1 cellular context compared by ENCODE assay signal in genomic region chr17:50198026-50198669, GRCh38.
TF ChIP-seq lines count a peak whose summit lies in the region.

No MANE protein-coding gene starts in this region.

TF ChIP-seq in GM12878, 131 proteins besides CTCF, POLR2A, EP300 and RAD21 (continued from another document):
- TF ChIP-seq CREB1 (IDR thresholded peaks at IDR 0.05; ENCODE audit: low read depth) (peak; percentile 5; the same call in 1 of the 2 replicates), KAT2A (conservative IDR thresholded peaks at IDR 0.05; ENCODE audit: control insufficient read depth, low read depth, low read length) (no peak), RELA (IDR thresholded peaks at IDR 0.05; ENCODE audit: borderline replicate concordance, partially characterized antibody) (peak; percentile 20), HDGF (IDR thresholded peaks at IDR 0.05) (no peak), PML (IDR thresholded peaks at IDR 0.05; ENCODE audit: low read length) (no peak), SRF (IDR thresholded peaks at IDR 0.05; ENCODE audit: low read depth in 2 of 2, low read length in 2 of 2) (no peak), MYC (IDR thresholded peaks at IDR 0.05; ENCODE audit: insufficient read depth, insufficient read length, insufficient replicate concordance, low read length, severe bottlenecking) (no peak), BCLAF1 (IDR thresholded peaks at IDR 0.05) (no peak), YY1 (IDR thresholded peaks at IDR 0.05; ENCODE audit: low read depth, low read length) (peak; percentile 54; the same call in 1 of the 2 replicates), SMC3 (IDR thresholded peaks at IDR 0.05; ENCODE audit: borderline replicate concordance, low read length) (peak; percentile 94), STAT3 (IDR thresholded peaks at IDR 0.05; ENCODE audit: low read depth, low read length) (no peak), SKIL (IDR thresholded peaks at IDR 0.05; ENCODE audit: low read depth, poor library complexity, severe bottlenecking) (no peak)
